1 cellular context compared by ENCODE assay signal in the genomic region with DNA sequence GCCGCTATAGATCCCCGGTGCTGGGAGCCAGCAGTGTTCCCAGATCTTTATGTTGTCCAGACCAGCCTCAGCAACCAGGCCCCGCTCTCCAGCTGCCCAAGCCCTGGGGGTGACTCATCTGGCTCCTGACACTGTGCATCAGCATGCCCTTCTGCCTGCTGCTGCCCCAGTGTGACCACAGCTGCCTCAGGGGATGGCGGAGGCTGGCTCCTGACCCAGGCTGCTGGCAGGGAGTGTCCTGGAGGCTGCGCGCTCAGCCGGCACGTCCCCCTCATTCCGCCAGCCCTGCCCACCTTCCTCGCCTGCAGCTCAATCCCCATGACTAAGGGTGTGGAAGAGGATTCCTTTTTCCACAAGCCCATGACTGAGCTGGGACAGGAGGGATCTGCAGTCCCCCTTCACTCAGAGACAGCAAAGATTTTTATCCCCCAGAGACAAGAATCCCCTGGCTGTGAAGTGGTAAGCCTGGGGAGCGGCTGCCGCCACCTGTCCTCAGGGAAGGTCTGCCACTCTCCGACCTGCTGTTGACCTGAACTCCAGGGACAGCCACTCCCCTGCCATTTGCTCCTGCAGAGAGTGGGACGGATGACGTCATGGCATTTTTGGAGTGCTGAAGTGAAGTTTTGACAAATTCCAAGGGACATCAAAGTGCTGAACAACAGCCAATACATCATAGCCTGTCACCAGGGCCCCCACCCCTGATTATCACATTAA.
TF ChIP-seq lines count a peak whose summit lies in the region.

No MANE protein-coding gene starts in this region.

TF ChIP-seq in IMR-90, 13 proteins besides CTCF, POLR2A, EP300 and RAD21:
- TF ChIP-seq FOS (IDR thresholded peaks at IDR 0.05; ENCODE audit: low read depth, low read length): peak; percentile 50; the same call in 1 of the 2 replicates
- no peak for TF ChIP-seq MXI1 (IDR thresholded peaks at IDR 0.05; ENCODE audit: borderline replicate concordance, low read depth, low read length)
- TF ChIP-seq, protein P1, sequence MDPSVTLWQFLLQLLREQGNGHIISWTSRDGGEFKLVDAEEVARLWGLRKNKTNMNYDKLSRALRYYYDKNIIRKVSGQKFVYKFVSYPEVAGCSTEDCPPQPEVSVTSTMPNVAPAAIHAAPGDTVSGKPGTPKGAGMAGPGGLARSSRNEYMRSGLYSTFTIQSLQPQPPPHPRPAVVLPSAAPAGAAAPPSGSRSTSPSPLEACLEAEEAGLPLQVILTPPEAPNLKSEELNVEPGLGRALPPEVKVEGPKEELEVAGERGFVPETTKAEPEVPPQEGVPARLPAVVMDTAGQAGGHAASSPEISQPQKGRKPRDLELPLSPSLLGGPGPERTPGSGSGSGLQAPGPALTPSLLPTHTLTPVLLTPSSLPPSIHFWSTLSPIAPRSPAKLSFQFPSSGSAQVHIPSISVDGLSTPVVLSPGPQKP (IDR thresholded peaks at IDR 0.05; ENCODE audit: borderline replicate concordance, low read depth, low read length): no peak
- TF ChIP-seq, protein P2, sequence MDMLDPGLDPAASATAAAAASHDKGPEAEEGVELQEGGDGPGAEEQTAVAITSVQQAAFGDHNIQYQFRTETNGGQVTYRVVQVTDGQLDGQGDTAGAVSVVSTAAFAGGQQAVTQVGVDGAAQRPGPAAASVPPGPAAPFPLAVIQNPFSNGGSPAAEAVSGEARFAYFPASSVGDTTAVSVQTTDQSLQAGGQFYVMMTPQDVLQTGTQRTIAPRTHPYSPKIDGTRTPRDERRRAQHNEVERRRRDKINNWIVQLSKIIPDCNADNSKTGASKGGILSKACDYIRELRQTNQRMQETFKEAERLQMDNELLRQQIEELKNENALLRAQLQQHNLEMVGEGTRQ (IDR thresholded peaks at IDR 0.05; ENCODE audit: low read depth, low read length): no peak
- TF ChIP-seq RCOR1 (IDR thresholded peaks at IDR 0.05; ENCODE audit: insufficient replicate concordance, low read length): no peak
- no peak for TF ChIP-seq SMC3 (IDR thresholded peaks at IDR 0.05; ENCODE audit: low read depth, low read length)
- TF ChIP-seq BHLHE40 (IDR thresholded peaks at IDR 0.05; ENCODE audit: low read depth, low read length): peak; percentile 38; the same call in 1 of the 2 replicates
